In the genomic region with DNA sequence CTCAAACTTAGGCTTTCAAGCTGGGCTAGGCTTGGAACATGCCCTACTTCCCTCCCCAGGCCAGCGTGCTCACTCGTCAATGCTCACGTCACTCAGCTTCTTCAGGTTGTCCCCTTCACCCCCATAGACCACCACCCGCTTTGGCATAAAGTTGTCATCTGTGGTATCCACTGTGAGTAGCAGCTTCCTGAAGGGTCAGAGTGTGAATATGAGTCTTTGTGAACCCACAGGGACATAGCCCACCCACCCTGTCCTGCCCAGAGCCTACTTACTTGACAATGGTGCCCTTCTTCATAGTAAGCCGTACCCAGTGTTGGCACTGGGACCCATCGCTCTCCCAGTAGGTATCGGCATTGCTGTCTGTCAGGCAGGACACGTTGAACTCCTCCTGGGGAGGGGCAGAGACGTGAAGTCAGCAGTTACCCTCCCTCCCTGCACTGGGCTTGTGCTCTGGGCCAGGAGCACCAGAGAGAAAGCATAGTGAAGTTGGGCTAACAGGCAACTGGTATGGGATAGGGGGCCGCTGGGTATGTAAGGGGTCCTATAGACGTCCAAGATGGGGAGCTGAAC, we compare ENCODE assay signal across 12 cellular contexts. TPM values are rescaled to one million over a fixed set of nuclear protein-coding genes. Genes with fewer than 3 reads are reported as not detected.
DNase-seq lines count a peak whose midpoint lies in the region; ATAC-seq and TF ChIP-seq lines count a peak whose summit lies in the region.
"Had no signal": no experiment of that assay in that cellular context is flagged by ENCODE, and none has a peak within 500 bp of the region (broad histone marks: within the 10 kb centered on the region; RNA-seq: fewer than 3 reads in every experiment).

No MANE protein-coding gene starts in this region.

- peaks cover 0 to 67% (median 21%) of the 10 kb centered on the region in 3 donors for H3K36me3 Mint-ChIP-seq in CD8-positive, alpha-beta memory T cell
- H3K36me3 Mint-ChIP-seq in effector memory CD8-positive, alpha-beta T cell (ENCODE audit: insufficient read depth) = peaks cover 55% of the 10 kb centered on the region

- ATAC-seq in effector memory CD8-positive, alpha-beta T cell (replicated peaks) = no peak

- H3K9me3 ChIP-seq in CD8-positive, alpha-beta memory T cell (ENCODE audit: low read length) = no peaks in the 10 kb centered on the region
- H3K9me3 ChIP-seq in SJSA1 (replicated peaks) (no peaks in the 10 kb centered on the region), ovary (no peaks in the 10 kb centered on the region)
- H3K9me3 ChIP-seq: testis had no signal

- CTCF ChIA-PET in CD8-positive, alpha-beta memory T cell (lab: Charles Lee) = interaction anchor here (0.9 to 6.6 kb wide), 5 partner anchors 209 to 574 kb away, joined by 3 to 173 read pairs (median 11); a partner anchor contains a TSS

- peak overlapping the region; percentile 66 for H3K4me3 ChIP-seq in CD8-positive, alpha-beta memory T cell (ENCODE audit: low read length)
- H3K4me3 ChIP-seq in SJSA1 (peak overlapping the region; percentile 93; the same call in 1 of the 2 replicates), ovary (peak overlapping the region; percentile 82)

- no peak overlapping the region for H3K27ac ChIP-seq in CD8-positive, alpha-beta memory T cell (ENCODE audit: low read depth, low read length)
- H3K27ac ChIP-seq in SJSA1 (no peak overlapping the region), ovary (no peak overlapping the region), caudate nucleus (ENCODE audit: low read depth, low read length) (no peak overlapping the region)
- H3K27ac ChIP-seq: epithelial cell of prostate had no signal

- intact Hi-C loops in ovary (cut with DNase I) = loop anchor here in 1 of 4 donors (10.0 kb wide), 1 partner anchor 165 kb away; a partner anchor contains a TSS

- H3K4me1 ChIP-seq in CD8-positive, alpha-beta memory T cell (ENCODE audit: insufficient read depth, low read length) = peaks cover 31% of the 10 kb centered on the region
- peaks cover 27% of the 10 kb centered on the region for H3K4me1 ChIP-seq in SJSA1 (replicated peaks)
- H3K4me1 ChIP-seq in ovary (ENCODE audit: insufficient read depth) = peaks cover 12% of the 10 kb centered on the region

- H3K36me3 ChIP-seq in CD8-positive, alpha-beta memory T cell (ENCODE audit: insufficient read depth, low read length) = peaks cover 43% of the 10 kb centered on the region
- H3K36me3 ChIP-seq in SJSA1 = peaks cover 74% of the 10 kb centered on the region
- H3K36me3 ChIP-seq in ovary = peaks cover 3% of the 10 kb centered on the region

- H3K9me3 Mint-ChIP-seq in CD8-positive, alpha-beta memory T cell = no peaks in the 10 kb centered on the region
- H3K9me3 Mint-ChIP-seq in effector memory CD8-positive, alpha-beta T cell = no peaks in the 10 kb centered on the region

- TF ChIP-seq POLR2A in ovary (IDR thresholded peaks at IDR 0.05) = no peak

- no peak for TF ChIP-seq CTCF in ovary (IDR thresholded peaks at IDR 0.05)

- H3K27me3 ChIP-seq in CD8-positive, alpha-beta memory T cell (ENCODE audit: insufficient read depth, low read length, poor library complexity, severe bottlenecking) = no peaks in the 10 kb centered on the region
- H3K27me3 ChIP-seq in SJSA1 (replicated peaks) (no peaks in the 10 kb centered on the region), ovary (no peaks in the 10 kb centered on the region)
- H3K27me3 ChIP-seq: testis had no signal

- H3K27ac Mint-ChIP-seq in CD8-positive, alpha-beta memory T cell = peak overlapping the region; percentile 45 to 86 (median 73)
- H3K27ac Mint-ChIP-seq in effector memory CD8-positive, alpha-beta T cell = peak overlapping the region; percentile 83 to 84

- peaks cover 0 to 3% of the 10 kb centered on the region in 2 donors for H3K27me3 Mint-ChIP-seq in CD8-positive, alpha-beta memory T cell
- H3K27me3 Mint-ChIP-seq in effector memory CD8-positive, alpha-beta T cell = no peaks in the 10 kb centered on the region

- DNase-seq in CD8-positive, alpha-beta memory T cell = no peak
- DNase-seq in SJSA1 (ENCODE audit: low read depth in 1 of 2, low spot score in 2 of 2) (no peak), ovary (no peak), NOMO-1 (lab: John Stamatoyannopoulos, UW; ENCODE audit: unreplicated experiment in 2 of 2) (no peak), caudate nucleus (lab: John Stamatoyannopoulos, UW) (no peak), kidney tubule cell (ENCODE audit: low spot score) (no peak)
- no peak for DNase-seq in effector memory CD8-positive, alpha-beta T cell
- DNase-seq in activated effector memory CD4-positive, alpha-beta T cell treated with anti-CD3 and anti-CD28 coated beads, Interleukin-2, amount 50 U/mL, for 16 hours = no peak
- DNase-seq: activated effector memory CD4-positive, alpha-beta T cell treated with Interleukin-2 at 50 U/mL for 16 hours; kidney; testis had no signal

- H3K4me1 Mint-ChIP-seq in CD8-positive, alpha-beta memory T cell = peaks cover 33 to 54% (median 53%) of the 10 kb centered on the region in 3 donors
- H3K4me1 Mint-ChIP-seq in effector memory CD8-positive, alpha-beta T cell (ENCODE audit: low read depth in 2 of 2) = peaks cover 31 to 45% of the 10 kb centered on the region in 2 donors

- peak overlapping the region; percentile 82 to 98 (median 94) for H3K4me3 Mint-ChIP-seq in CD8-positive, alpha-beta memory T cell
- H3K4me3 Mint-ChIP-seq in effector memory CD8-positive, alpha-beta T cell = peak overlapping the region; percentile 84 to 88

- WGBS in ovary, 3 donors = 87 to 94% (median 88%) methylated on average over 11 of the region's 11 CpGs

- TF ChIP-seq EP300 in ovary (IDR thresholded peaks at IDR 0.05) = no peak

- POLR2A ChIA-PET in CD8-positive, alpha-beta memory T cell (lab: Charles Lee) = interaction anchor here (1.4 to 2.6 kb wide), 2 partner anchors 23 to 200 kb away, joined by 11 to 13 read pairs; a partner anchor contains a TSS

RNA-seq across cellular contexts. Expression of a gene that starts 1.7 kb away (rescaled TPM):
- 10 to 100 TPM; 35.4 to 36.0 TPM for total RNA-seq in CD8-positive, alpha-beta memory T cell
- polyA plus RNA-seq in CD8-positive, alpha-beta memory T cell = 30.1 TPM
- 16.4 and 30.4 TPM in 2 replicates for total RNA-seq in SJSA1 (2014; rRNA removed; shearing (Covaris generic))
- 10 to 100 TPM; 20.9 to 46.0 (median 36.1) TPM for total RNA-seq in ovary
- polyA plus RNA-seq in ovary = 10 to 100 TPM; 27.7 to 45.0 TPM

RNA-seq across cellular contexts. Expression of a gene that starts 2.7 kb away (rescaled TPM):
- total RNA-seq in CD8-positive, alpha-beta memory T cell = 10 to 100 TPM; 89.9 to 92.4 TPM
- polyA plus RNA-seq in CD8-positive, alpha-beta memory T cell = 62.9 TPM
- 91.3 and 114 TPM in 2 replicates for total RNA-seq in SJSA1 (2014; rRNA removed; shearing (Covaris generic))
- 10 to 100 TPM; 69.2 to 92.3 (median 74.7) TPM for total RNA-seq in ovary
- 10 to 100 TPM; 82.3 to 97.2 TPM for polyA plus RNA-seq in ovary

RNA-seq across cellular contexts. Expression of a gene that starts 23.0 kb away (rescaled TPM):
- total RNA-seq in CD8-positive, alpha-beta memory T cell = 10 to 100 TPM; 49.5 to 50.6 TPM
- 22.6 TPM for polyA plus RNA-seq in CD8-positive, alpha-beta memory T cell
- total RNA-seq in SJSA1 (2014; rRNA removed; shearing (Covaris generic)) = 66.5 and 67.4 TPM in 2 replicates
- total RNA-seq in ovary = 10 to 100 TPM; 15.0 to 34.5 (median 22.7) TPM
- 10 to 100 TPM; 14.7 to 26.9 TPM for polyA plus RNA-seq in ovary
